Comparison of ENCODE assay signal across 8 cellular contexts in the genomic region with DNA sequence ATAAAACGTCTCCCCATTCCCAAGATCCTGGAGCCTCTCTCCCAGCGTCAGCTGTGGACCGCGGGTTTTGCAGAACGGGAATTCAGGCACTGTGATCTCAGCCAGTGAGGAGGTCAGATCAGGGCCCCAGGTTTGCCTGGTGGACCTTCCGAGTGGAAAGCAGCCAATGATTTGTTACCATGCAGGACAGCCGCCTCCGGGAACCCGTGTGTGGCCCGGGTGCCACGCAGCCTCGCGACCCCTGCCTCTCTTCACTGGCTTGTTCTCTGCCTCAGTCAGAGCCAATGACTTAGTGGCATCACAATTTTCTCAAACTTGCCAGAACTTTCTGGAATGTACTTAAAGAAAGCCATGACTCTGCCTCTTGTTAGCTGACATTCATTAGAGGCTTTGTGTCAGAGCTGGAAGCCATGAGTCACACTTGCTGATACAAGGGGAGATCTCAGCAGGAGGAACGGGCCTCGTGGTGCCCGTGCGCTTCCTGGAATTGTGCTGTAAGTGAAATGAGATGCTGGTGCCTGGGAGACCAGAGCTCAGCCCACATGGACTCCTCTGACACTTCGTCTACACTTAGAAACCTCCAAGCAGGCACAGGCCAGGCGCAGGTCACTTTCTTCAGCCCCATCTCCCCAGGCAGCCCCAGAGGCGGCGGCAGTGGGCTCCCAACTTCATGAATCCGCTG.
DNase-seq lines count a peak whose midpoint lies in the region; ATAC-seq, FAIRE-seq and TF ChIP-seq lines count a peak whose summit lies in the region.

No MANE protein-coding gene starts in this region.

- H3K36me3 Mint-ChIP-seq in naive thymus-derived CD8-positive, alpha-beta T cell: no peaks in the 10 kb centered on the region

- POLR2A ChIA-PET in HepG2 (lab: Yijun Ruan, JAX): no interaction called here
- POLR2A ChIA-PET in naive thymus-derived CD8-positive, alpha-beta T cell (lab: Charles Lee): no interaction called here

- H3K9me3 ChIP-seq in liver (ENCODE audit: control insufficient read depth in 4 of 4, low read length in 3 of 4) (no peaks in the 10 kb centered on the region), HepG2 (ENCODE audit: low read length) (no peaks in the 10 kb centered on the region), upper lobe of right lung (no peaks in the 10 kb centered on the region)

- intact Hi-C loops in HepG2 (cut with micrococcal nuclease; ENCODE audit: unreplicated experiment) (no loop called here), upper lobe of right lung (cut with DNase I) (no loop called here)

- TF ChIP-seq EP300 in HepG2 (IDR thresholded peaks at IDR 0.05; ENCODE audit: low read depth in 2 of 2, low read length in 2 of 2) (no peak), HepG2 (CRISPR knock-in tag; IDR thresholded peaks at IDR 0.05; ENCODE audit: borderline replicate concordance) (no peak)

- H3K4me2 ChIP-seq in HepG2 (ENCODE audit: low read depth, low read length): no peak overlapping the region

- H3K79me2 ChIP-seq in HepG2 (ENCODE audit: insufficient read depth, low read length): no peaks in the 10 kb centered on the region

- no peak for FAIRE-seq in HepG2 (lab: Jason Lieb, UNC)

- H3K4me3 ChIP-seq in liver (ENCODE audit: low read depth in 1 of 3, low read length in 3 of 3) (no peak overlapping the region), HepG2 (replicated peaks in 1 of 3; ENCODE audit: insufficient read depth in 1 of 3, low read depth in 2 of 3, low read length in 3 of 3) (no peak overlapping the region), upper lobe of right lung (no peak overlapping the region)

- H3K27ac ChIP-seq in liver (ENCODE audit: low read depth in 1 of 2, low read length in 2 of 2): peak overlapping the region in 1 of 2 donors; percentile 31
- H3K27ac ChIP-seq in HepG2 (ENCODE audit: extremely low read length, insufficient read depth, low read length): no peak overlapping the region
- H3K27ac ChIP-seq in upper lobe of right lung: peak overlapping the region; percentile 4

- H3K4me1 ChIP-seq in liver (ENCODE audit: control insufficient read depth in 4 of 4, insufficient read depth in 4 of 4, low read length in 3 of 4) (no peaks in the 10 kb centered on the region), HepG2 (ENCODE audit: insufficient read depth, low read length) (no peaks in the 10 kb centered on the region), upper lobe of right lung (peaks cover 3% of the 10 kb centered on the region)

- no peak overlapping the region for H3K27ac Mint-ChIP-seq in naive thymus-derived CD8-positive, alpha-beta T cell

- H4K20me1 ChIP-seq in HepG2 (ENCODE audit: insufficient read depth, low read length): no peaks in the 10 kb centered on the region

- CTCF ChIA-PET in HepG2 (lab: Yijun Ruan, JAX; ENCODE audit: low intra/inter-chr PET ratio, low total read pairs): no interaction called here

- DNase-seq in HepG2 (ENCODE audit: low spot score): no peak
- peak; percentile 99 for DNase-seq in astrocyte of the hippocampus (ENCODE audit: low read depth, low spot score)
- DNase-seq in kidney glomerular epithelial cell (lab: John Stamatoyannopoulos, UW): peak; percentile 71
- no peak for DNase-seq in upper lobe of right lung
- no peak for DNase-seq in activated CD8-positive, alpha-beta memory T cell treated with anti-CD3 and anti-CD28 coated beads for 24 hours
- DNase-seq in naive thymus-derived CD8-positive, alpha-beta T cell: no peak

- H3K9ac ChIP-seq in liver (ENCODE audit: low read depth in 1 of 2, low read length in 2 of 2) (no peak overlapping the region), HepG2 (ENCODE audit: insufficient read depth, low read depth, low read length) (no peak overlapping the region)

- WGBS in liver: 75% methylated on average over 22 of the region's 22 CpGs
- 37% methylated on average over 8 of the region's 22 CpGs for WGBS in HepG2 (ENCODE audit: low lambda C conversion rate)

- TF ChIP-seq RAD21 in liver (IDR thresholded peaks at IDR 0.05) (peak; percentile 14 to 18), HepG2 (CRISPR knock-in tag; IDR thresholded peaks at IDR 0.05) (no peak)

- ATAC-seq in HepG2 (no peak), upper lobe of right lung (peak; percentile 66), HG02642 (IDR thresholded peaks at IDR 0.05; ENCODE audit: poor library complexity, unreplicated experiment) (no peak)
- no peak for ATAC-seq in naive thymus-derived CD8-positive, alpha-beta T cell

- no peaks in the 10 kb centered on the region for H3K9me3 Mint-ChIP-seq in naive thymus-derived CD8-positive, alpha-beta T cell

- H3K4me3 Mint-ChIP-seq in naive thymus-derived CD8-positive, alpha-beta T cell: no peak overlapping the region

- H3K36me3 ChIP-seq in liver (ENCODE audit: control insufficient read depth in 4 of 4, insufficient read depth in 3 of 4, low read depth in 1 of 4, low read length in 3 of 4): no peaks in the 10 kb centered on the region
- H3K36me3 ChIP-seq in HepG2 (replicated peaks in 1 of 2; ENCODE audit: control insufficient read depth in 1 of 2, insufficient read depth in 2 of 2, low read length in 2 of 2): no peaks in the 10 kb centered on the region
- no peaks in the 10 kb centered on the region for H3K36me3 ChIP-seq in upper lobe of right lung

- H3K4me1 Mint-ChIP-seq in naive thymus-derived CD8-positive, alpha-beta T cell: no peaks in the 10 kb centered on the region

- no TSS peak for BruUV-seq in HepG2 (replicated peaks; lab: Mats Ljungman, UMichigan)

- no peak overlapping the region for H2AFZ ChIP-seq in HepG2 (ENCODE audit: low read length)

- in situ Hi-C loops in HepG2 (cut with HindIII; ENCODE audit: extremely low pct_ligation_motif_present, low pct_unique_long_range_greater_than_20kb): no loop called here

- TF ChIP-seq POLR2A in HepG2 (IDR thresholded peaks at IDR 0.05; ENCODE audit: insufficient read depth in 1 of 2, low read depth in 2 of 2, low read length in 2 of 2): no peak

- no peak for TF ChIP-seq CTCF in liver (IDR thresholded peaks at IDR 0.05; ENCODE audit: low read depth, low read length, missing input control)
- no peak for TF ChIP-seq CTCF in HepG2 (CRISPR knock-in tag; IDR thresholded peaks at IDR 0.05)
- TF ChIP-seq CTCF in upper lobe of right lung (IDR thresholded peaks at IDR 0.05): no peak

- H3K27me3 Mint-ChIP-seq in naive thymus-derived CD8-positive, alpha-beta T cell: no peaks in the 10 kb centered on the region

- no peaks in the 10 kb centered on the region for H3K27me3 ChIP-seq in liver (ENCODE audit: control insufficient read depth in 4 of 4, insufficient read depth in 4 of 4, low read length in 3 of 4)
- H3K27me3 ChIP-seq in HepG2 (ENCODE audit: control insufficient read depth in 1 of 2, insufficient read depth in 2 of 2, low read length in 2 of 2): peaks cover 2 to 65% of the 10 kb centered on the region in 2 experiments; a peak in 3 of 5 replicates
- no peaks in the 10 kb centered on the region for H3K27me3 ChIP-seq in upper lobe of right lung

TF ChIP-seq in liver, 16 proteins besides CTCF, POLR2A, EP300 and RAD21 (continues in another document):
- TF ChIP-seq, protein P1, sequence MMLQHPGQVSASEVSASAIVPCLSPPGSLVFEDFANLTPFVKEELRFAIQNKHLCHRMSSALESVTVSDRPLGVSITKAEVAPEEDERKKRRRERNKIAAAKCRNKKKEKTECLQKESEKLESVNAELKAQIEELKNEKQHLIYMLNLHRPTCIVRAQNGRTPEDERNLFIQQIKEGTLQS (IDR thresholded peaks at IDR 0.05): no peak
- no peak for TF ChIP-seq GABPA (IDR thresholded peaks at IDR 0.05 in 1 of 2, conservative IDR thresholded peaks at IDR 0.05 in 1 of 2)
- TF ChIP-seq JUND (IDR thresholded peaks at IDR 0.05): peak; percentile 36 to 62
- no peak for TF ChIP-seq RXRA (IDR thresholded peaks at IDR 0.05)
- TF ChIP-seq, protein P2, sequence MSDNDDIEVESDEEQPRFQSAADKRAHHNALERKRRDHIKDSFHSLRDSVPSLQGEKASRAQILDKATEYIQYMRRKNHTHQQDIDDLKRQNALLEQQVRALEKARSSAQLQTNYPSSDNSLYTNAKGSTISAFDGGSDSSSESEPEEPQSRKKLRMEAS (IDR thresholded peaks at IDR 0.05): peak; percentile 13
- no peak for TF ChIP-seq SP1 (IDR thresholded peaks at IDR 0.05)

Comparison
In these comparisons a context has a peak if more than half of its experiments do, and no peak if none do; other contexts are left out.
1. DNase-seq: peak in astrocyte of the hippocampus (single experiment) and kidney glomerular epithelial cell (single experiment); none in HepG2 (single experiment), upper lobe of right lung (single experiment), activated CD8-positive, alpha-beta memory T cell treated with anti-CD3 and anti-CD28 coated beads for 24 hours (single experiment) and naive thymus-derived CD8-positive, alpha-beta T cell (0 of 10).